Comparison of ENCODE assay signal across 1 cellular context in genomic region chr5:38968665-38969064, GRCh38.
TF ChIP-seq lines count a peak whose summit lies in the region.

No MANE protein-coding gene starts in this region.

TF ChIP-seq in WTC11, 78 proteins besides CTCF, POLR2A, EP300 and RAD21 (continued from another document):
- TF ChIP-seq ZNF281 (CRISPR knock-in tag; IDR thresholded peaks at IDR 0.05) (no peak), NFYB (CRISPR knock-in tag; conservative IDR thresholded peaks at IDR 0.05; ENCODE audit: low read depth) (no peak), ATF2 (CRISPR knock-in tag; IDR thresholded peaks at IDR 0.05; ENCODE audit: borderline replicate concordance, low read depth) (no peak), E2F1 (CRISPR knock-in tag; IDR thresholded peaks at IDR 0.05) (no peak), ZNF396 (CRISPR knock-in tag; IDR thresholded peaks at IDR 0.05; ENCODE audit: borderline replicate concordance) (no peak), ZMAT4 (CRISPR knock-in tag; IDR thresholded peaks at IDR 0.05) (no peak), ERG (CRISPR knock-in tag; IDR thresholded peaks at IDR 0.05) (no peak), NR3C1 (CRISPR knock-in tag; conservative IDR thresholded peaks at IDR 0.05; ENCODE audit: low read depth) (no peak), ZBTB21 (CRISPR knock-in tag; IDR thresholded peaks at IDR 0.05; ENCODE audit: borderline replicate concordance) (no peak), SP1 (CRISPR knock-in tag; conservative IDR thresholded peaks at IDR 0.05) (no peak), AR (CRISPR knock-in tag; IDR thresholded peaks at IDR 0.05) (no peak), ZNF512 (CRISPR knock-in tag; IDR thresholded peaks at IDR 0.05; ENCODE audit: borderline replicate concordance) (no peak), ZNF232 (CRISPR knock-in tag; IDR thresholded peaks at IDR 0.05) (no peak)
